ENCODE assay signal across 1 cellular context in the genomic region with DNA sequence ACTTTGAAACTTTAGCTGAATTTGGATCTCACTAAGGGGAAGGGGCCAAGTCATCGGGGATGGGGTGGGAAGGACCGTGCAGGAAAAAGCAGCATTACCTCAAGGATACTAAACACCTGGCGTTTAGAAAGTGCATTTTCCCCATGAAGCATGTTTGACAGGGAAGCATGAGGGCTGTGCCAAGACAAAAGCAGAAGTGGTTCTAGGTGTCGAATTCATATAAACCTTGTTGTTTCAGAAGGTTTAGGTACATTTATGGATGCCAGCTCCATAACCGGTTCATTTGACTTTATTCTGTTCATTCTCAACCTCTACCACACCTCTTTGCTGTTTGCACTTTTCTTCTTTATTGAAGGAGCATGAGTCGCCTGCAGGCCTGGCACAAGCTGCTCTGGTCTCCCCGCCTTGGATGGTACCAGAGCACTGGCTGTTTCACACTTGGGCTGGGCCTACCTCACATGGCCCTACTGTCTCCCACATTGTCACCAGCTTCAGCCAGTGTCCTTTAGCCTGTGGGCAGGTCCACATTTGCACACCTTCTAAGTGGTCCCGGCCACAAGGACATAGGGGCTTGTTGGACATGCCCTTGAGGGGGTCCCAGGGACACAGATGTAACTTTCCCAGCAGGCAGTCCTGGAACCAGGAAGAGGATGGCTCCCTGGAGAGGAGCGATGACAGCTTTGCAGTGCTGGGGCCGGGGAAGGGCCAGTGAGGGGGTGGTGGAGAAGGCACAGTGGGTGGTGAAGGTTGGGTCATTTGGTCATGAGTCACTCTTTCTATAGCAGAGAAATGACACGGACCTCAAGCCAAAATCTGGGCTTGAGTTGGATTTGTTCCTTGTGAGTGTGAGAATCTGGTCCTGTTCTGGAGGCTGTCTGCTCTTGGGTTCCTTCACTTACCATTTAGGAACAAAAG.
TF ChIP-seq lines count a peak whose summit lies in the region.

No MANE protein-coding gene starts in this region.

TF ChIP-seq in K562, 482 proteins besides CTCF, POLR2A, EP300 and RAD21 (continued from another document and continues in another):
- TF ChIP-seq, protein P1, sequence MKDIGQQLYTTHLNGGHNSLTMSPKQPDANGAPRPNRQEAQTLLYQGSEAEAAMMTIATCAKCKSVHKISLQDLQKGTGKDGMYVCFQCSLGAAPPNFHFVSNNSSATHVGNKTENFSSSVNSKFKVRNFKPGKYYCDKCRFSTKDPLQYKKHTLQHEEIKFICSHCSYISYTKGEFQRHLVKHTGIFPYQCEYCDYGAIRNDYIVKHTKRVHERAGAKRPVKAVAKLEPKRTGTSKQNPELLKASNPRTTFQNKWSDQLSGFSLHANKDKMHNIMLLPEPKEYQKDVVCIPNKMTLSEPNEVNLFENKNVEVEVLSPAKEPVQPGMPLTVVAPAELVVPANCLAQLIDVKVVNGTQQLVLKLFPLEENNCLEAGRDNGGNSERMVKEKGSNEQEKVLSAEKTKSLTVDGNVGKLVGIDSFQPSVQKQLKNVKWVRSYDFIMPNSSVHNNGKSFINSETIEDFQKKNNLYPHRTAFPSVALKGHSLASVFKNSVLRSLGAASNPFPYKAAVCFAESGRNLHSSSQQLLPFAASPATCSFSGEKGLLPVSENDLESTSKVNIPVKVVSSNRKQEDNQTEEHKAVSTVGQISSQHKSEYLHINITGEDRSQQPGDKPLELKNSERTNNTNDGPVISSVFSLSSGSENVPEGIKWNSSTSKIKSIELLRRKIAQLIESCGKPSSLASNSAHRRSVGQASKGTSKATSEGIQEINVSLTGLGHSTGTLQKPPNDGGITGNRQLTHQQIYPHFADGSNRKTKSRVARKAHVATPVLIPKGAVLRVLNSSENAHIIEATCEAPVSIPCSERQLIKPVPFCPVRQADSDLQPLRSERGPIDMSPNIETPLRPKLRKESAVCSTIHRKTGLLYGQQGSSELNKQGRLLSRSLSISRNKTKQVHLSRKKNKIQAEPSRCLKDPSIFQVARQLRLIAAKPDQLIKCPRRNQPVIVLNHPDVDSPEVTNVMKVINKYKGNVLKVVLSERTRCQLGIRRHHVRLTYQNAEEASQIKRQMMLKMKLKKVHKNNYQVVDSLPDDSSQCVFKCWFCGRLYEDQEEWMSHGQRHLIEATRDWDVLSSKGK (CRISPR knock-in tag; IDR thresholded peaks at IDR 0.05): no peak
- TF ChIP-seq RB1 (IDR thresholded peaks at IDR 0.05; ENCODE audit: low read depth): no peak
- TF ChIP-seq ZNF277 (CRISPR knock-in tag; IDR thresholded peaks at IDR 0.05; ENCODE audit: borderline replicate concordance): no peak
- TF ChIP-seq SPI1 (IDR thresholded peaks at IDR 0.05; ENCODE audit: borderline replicate concordance, low read depth, low read length): peak; percentile 30; the same call in 1 of the 2 replicates
- TF ChIP-seq JUN (IDR thresholded peaks at IDR 0.05; ENCODE audit: borderline replicate concordance, low read depth, low read length): peak; percentile 51; the same call in 1 of the 2 replicates
- no peak for TF ChIP-seq JUN (CRISPR knock-in tag; IDR thresholded peaks at IDR 0.05; ENCODE audit: borderline replicate concordance)
- TF ChIP-seq COPS2 (conservative IDR thresholded peaks at IDR 0.05): no peak
- TF ChIP-seq, protein P2, sequence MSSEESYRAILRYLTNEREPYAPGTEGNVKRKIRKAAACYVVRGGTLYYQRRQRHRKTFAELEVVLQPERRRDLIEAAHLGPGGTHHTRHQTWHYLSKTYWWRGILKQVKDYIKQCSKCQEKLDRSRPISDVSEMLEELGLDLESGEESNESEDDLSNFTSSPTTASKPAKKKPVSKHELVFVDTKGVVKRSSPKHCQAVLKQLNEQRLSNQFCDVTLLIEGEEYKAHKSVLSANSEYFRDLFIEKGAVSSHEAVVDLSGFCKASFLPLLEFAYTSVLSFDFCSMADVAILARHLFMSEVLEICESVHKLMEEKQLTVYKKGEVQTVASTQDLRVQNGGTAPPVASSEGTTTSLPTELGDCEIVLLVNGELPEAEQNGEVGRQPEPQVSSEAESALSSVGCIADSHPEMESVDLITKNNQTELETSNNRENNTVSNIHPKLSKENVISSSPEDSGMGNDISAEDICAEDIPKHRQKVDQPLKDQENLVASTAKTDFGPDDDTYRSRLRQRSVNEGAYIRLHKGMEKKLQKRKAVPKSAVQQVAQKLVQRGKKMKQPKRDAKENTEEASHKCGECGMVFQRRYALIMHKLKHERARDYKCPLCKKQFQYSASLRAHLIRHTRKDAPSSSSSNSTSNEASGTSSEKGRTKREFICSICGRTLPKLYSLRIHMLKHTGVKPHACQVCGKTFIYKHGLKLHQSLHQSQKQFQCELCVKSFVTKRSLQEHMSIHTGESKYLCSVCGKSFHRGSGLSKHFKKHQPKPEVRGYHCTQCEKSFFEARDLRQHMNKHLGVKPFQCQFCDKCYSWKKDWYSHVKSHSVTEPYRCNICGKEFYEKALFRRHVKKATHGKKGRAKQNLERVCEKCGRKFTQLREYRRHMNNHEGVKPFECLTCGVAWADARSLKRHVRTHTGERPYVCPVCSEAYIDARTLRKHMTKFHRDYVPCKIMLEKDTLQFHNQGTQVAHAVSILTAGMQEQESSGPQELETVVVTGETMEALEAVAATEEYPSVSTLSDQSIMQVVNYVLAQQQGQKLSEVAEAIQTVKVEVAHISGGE (CRISPR knock-in tag; IDR thresholded peaks at IDR 0.05): no peak
- TF ChIP-seq NCOA1 (IDR thresholded peaks at IDR 0.05; ENCODE audit: low read depth): no peak
- TF ChIP-seq, protein P3, sequence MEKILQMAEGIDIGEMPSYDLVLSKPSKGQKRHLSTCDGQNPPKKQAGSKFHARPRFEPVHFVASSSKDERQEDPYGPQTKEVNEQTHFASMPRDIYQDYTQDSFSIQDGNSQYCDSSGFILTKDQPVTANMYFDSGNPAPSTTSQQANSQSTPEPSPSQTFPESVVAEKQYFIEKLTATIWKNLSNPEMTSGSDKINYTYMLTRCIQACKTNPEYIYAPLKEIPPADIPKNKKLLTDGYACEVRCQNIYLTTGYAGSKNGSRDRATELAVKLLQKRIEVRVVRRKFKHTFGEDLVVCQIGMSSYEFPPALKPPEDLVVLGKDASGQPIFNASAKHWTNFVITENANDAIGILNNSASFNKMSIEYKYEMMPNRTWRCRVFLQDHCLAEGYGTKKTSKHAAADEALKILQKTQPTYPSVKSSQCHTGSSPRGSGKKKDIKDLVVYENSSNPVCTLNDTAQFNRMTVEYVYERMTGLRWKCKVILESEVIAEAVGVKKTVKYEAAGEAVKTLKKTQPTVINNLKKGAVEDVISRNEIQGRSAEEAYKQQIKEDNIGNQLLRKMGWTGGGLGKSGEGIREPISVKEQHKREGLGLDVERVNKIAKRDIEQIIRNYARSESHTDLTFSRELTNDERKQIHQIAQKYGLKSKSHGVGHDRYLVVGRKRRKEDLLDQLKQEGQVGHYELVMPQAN (IDR thresholded peaks at IDR 0.05; ENCODE audit: borderline replicate concordance): no peak
- no peak for TF ChIP-seq FOXK2 (conservative IDR thresholded peaks at IDR 0.05 in 1 of 2, IDR thresholded peaks at IDR 0.05 in 1 of 2; ENCODE audit: low read depth in 2 of 2)
- no peak for TF ChIP-seq BACH1 (tag; IDR thresholded peaks at IDR 0.05)
- TF ChIP-seq STAT6 (CRISPR knock-in tag; IDR thresholded peaks at IDR 0.05): no peak
- TF ChIP-seq, protein P4, sequence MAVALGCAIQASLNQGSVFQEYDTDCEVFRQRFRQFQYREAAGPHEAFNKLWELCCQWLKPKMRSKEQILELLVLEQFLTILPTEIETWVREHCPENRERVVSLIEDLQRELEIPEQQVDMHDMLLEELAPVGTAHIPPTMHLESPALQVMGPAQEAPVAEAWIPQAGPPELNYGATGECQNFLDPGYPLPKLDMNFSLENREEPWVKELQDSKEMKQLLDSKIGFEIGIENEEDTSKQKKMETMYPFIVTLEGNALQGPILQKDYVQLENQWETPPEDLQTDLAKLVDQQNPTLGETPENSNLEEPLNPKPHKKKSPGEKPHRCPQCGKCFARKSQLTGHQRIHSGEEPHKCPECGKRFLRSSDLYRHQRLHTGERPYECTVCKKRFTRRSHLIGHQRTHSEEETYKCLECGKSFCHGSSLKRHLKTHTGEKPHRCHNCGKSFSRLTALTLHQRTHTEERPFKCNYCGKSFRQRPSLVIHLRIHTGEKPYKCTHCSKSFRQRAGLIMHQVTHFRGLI (CRISPR knock-in tag; IDR thresholded peaks at IDR 0.05): no peak
- TF ChIP-seq, protein P5, sequence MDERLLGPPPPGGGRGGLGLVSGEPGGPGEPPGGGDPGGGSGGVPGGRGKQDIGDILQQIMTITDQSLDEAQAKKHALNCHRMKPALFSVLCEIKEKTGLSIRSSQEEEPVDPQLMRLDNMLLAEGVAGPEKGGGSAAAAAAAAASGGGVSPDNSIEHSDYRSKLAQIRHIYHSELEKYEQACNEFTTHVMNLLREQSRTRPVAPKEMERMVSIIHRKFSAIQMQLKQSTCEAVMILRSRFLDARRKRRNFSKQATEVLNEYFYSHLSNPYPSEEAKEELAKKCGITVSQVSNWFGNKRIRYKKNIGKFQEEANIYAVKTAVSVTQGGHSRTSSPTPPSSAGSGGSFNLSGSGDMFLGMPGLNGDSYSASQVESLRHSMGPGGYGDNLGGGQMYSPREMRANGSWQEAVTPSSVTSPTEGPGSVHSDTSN (CRISPR knock-in tag; IDR thresholded peaks at IDR 0.05; ENCODE audit: low read depth): no peak
- TF ChIP-seq, protein P5 (tag; conservative IDR thresholded peaks at IDR 0.05; ENCODE audit: low read depth): no peak
- TF ChIP-seq JUND (IDR thresholded peaks at IDR 0.05; ENCODE audit: borderline replicate concordance, low read depth, low read length): peak; percentile 52; the same call in 1 of the 2 replicates
- TF ChIP-seq JUND (tag; IDR thresholded peaks at IDR 0.05; ENCODE audit: borderline replicate concordance, low read depth, low read length): no peak
- no peak for TF ChIP-seq ZNF766 (CRISPR knock-in tag; conservative IDR thresholded peaks at IDR 0.05)
- 0 out of 2 replicates have a peak, but pooled peaks have one; percentile 13 for TF ChIP-seq ARID1B (IDR thresholded peaks at IDR 0.05)
- TF ChIP-seq KAT7 (CRISPR knock-in tag; IDR thresholded peaks at IDR 0.05; ENCODE audit: borderline replicate concordance): no peak
- TF ChIP-seq, protein P6, sequence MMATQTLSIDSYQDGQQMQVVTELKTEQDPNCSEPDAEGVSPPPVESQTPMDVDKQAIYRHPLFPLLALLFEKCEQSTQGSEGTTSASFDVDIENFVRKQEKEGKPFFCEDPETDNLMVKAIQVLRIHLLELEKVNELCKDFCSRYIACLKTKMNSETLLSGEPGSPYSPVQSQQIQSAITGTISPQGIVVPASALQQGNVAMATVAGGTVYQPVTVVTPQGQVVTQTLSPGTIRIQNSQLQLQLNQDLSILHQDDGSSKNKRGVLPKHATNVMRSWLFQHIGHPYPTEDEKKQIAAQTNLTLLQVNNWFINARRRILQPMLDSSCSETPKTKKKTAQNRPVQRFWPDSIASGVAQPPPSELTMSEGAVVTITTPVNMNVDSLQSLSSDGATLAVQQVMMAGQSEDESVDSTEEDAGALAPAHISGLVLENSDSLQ (IDR thresholded peaks at IDR 0.05): no peak
- peak; percentile 92 for TF ChIP-seq EGR1 (conservative IDR thresholded peaks at IDR 0.05)
- TF ChIP-seq IFI16 (CRISPR knock-in tag; IDR thresholded peaks at IDR 0.05): no peak
- TF ChIP-seq, protein P7, sequence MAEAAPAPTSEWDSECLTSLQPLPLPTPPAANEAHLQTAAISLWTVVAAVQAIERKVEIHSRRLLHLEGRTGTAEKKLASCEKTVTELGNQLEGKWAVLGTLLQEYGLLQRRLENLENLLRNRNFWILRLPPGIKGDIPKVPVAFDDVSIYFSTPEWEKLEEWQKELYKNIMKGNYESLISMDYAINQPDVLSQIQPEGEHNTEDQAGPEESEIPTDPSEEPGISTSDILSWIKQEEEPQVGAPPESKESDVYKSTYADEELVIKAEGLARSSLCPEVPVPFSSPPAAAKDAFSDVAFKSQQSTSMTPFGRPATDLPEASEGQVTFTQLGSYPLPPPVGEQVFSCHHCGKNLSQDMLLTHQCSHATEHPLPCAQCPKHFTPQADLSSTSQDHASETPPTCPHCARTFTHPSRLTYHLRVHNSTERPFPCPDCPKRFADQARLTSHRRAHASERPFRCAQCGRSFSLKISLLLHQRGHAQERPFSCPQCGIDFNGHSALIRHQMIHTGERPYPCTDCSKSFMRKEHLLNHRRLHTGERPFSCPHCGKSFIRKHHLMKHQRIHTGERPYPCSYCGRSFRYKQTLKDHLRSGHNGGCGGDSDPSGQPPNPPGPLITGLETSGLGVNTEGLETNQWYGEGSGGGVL (CRISPR knock-in tag; IDR thresholded peaks at IDR 0.05): no peak
- peak; percentile 64 for TF ChIP-seq ATF3 (IDR thresholded peaks at IDR 0.05)
- no peak for TF ChIP-seq ATF3 (CRISPR knock-in tag; conservative IDR thresholded peaks at IDR 0.05)
- TF ChIP-seq KDM1A (IDR thresholded peaks at IDR 0.05): 0 out of 4 replicates have a peak, but pooled peaks of 1 of the 2 experiments have one; percentile 10
